ENCODE assay signal across 17 cellular contexts in the genomic region with DNA sequence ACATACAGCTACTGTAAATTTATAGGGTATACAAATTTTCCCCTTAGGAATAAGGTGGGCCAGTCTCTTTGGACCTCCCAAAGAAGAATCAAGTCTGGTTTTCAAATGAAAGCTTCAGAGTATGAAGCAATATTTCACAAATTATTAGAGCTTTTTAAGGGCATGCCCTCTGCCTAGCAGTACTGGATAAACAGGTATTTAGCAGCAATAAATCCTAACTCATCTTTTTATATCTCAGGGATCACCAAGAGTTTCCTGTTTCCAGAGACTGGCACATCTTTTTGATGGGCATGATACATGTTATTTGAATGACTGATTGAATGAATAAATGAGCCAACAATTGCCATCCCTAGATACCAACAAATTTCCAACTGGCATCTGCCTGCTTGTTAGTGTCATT.
DNase-seq lines count a peak whose midpoint lies in the region; ATAC-seq and TF ChIP-seq lines count a peak whose summit lies in the region.
"Had no signal": no experiment of that assay in that cellular context is flagged by ENCODE, and none has a peak within 500 bp of the region (broad histone marks: within the 10 kb centered on the region; RNA-seq: fewer than 3 reads in every experiment).

No MANE protein-coding gene starts in this region.

- H3K79me2 ChIP-seq in PC-9 (ENCODE audit: low read depth) = no peaks in the 10 kb centered on the region

- no peaks in the 10 kb centered on the region for H3K9me2 ChIP-seq in PC-9 (ENCODE audit: insufficient read depth)

- CTCF ChIA-PET in Calu3 (lab: Charles Lee) = no interaction called here
- CTCF ChIA-PET in PC-9 (lab: Charles Lee) = no interaction called here

- H3K4me3 Mint-ChIP-seq in Calu3 (ENCODE audit: low read depth, unreplicated experiment) = no peak overlapping the region
- H3K4me3 Mint-ChIP-seq: B cell; CD8-positive, alpha-beta T cell; H9 had no signal

- no peaks in the 10 kb centered on the region for H3K36me3 Mint-ChIP-seq in Calu3 (ENCODE audit: insufficient read depth, unreplicated experiment)
- H3K36me3 Mint-ChIP-seq in activated naive CD4-positive, alpha-beta T cell treated with anti-CD3 and anti-CD28 coated beads, Interleukin-2, amount 50 U/mL, for 72 hours = no peaks in the 10 kb centered on the region
- H3K36me3 Mint-ChIP-seq: CD8-positive, alpha-beta T cell had no signal

- no peak for ATAC-seq in HG03457 (IDR thresholded peaks at IDR 0.05; ENCODE audit: unreplicated experiment)
- ATAC-seq in activated naive CD4-positive, alpha-beta T cell treated with anti-CD3 and anti-CD28 coated beads, Interleukin-2, amount 50 U/mL, for 72 hours = no peak
- ATAC-seq: CD8-positive, alpha-beta T cell; GM12878 had no signal

- peak overlapping the region; percentile 14; the same call in 1 of the 2 replicates for H3K4me2 ChIP-seq in PC-9
- H3K4me2 ChIP-seq: BLaER1 treated with 17β-estradiol and CSF1 and Interleukin-3, amounts not matched to agents 10 nM and 100 nM had no signal

- H3K4me1 ChIP-seq in PC-9 (replicated peaks; ENCODE audit: insufficient read depth) = peaks cover 75% of the 10 kb centered on the region

- H3K27ac Mint-ChIP-seq in Calu3 (ENCODE audit: unreplicated experiment) = peak overlapping the region; percentile 31
- H3K27ac Mint-ChIP-seq in activated naive CD4-positive, alpha-beta T cell treated with anti-CD3 and anti-CD28 coated beads, Interleukin-2, amount 50 U/mL, for 72 hours = no peak overlapping the region
- H3K27ac Mint-ChIP-seq: B cell; CD8-positive, alpha-beta T cell; H9 had no signal

- intact Hi-C loops in Calu3 (cut with micrococcal nuclease; ENCODE audit: unreplicated experiment) = no loop called here
- intact Hi-C loops in PC-9 (cut with micrococcal nuclease; ENCODE audit: unreplicated experiment) = no loop called here

- no peaks in the 10 kb centered on the region for H3K36me3 ChIP-seq in PC-9 (ENCODE audit: low read depth)
- H3K36me3 ChIP-seq: BLaER1 treated with 17β-estradiol and CSF1 and Interleukin-3, amounts not matched to agents 10 nM and 100 nM had no signal

- H3K27ac ChIP-seq in PC-9 = peak overlapping the region; percentile 35; the same call in 1 of the 2 replicates
- H3K27ac ChIP-seq: BLaER1 treated with 17β-estradiol and CSF1 and Interleukin-3, amounts not matched to agents 10 nM and 100 nM had no signal

- no peaks in the 10 kb centered on the region for H4K20me1 ChIP-seq in PC-9 (ENCODE audit: insufficient read depth)
- H4K20me1 ChIP-seq: BLaER1 treated with 17β-estradiol and CSF1 and Interleukin-3, amounts not matched to agents 10 nM and 100 nM had no signal

- H3K4me3 ChIP-seq in PC-9 (no peak overlapping the region), epithelial cell of esophagus (ENCODE audit: low read length) (no peak overlapping the region)
- H3K4me3 ChIP-seq: BLaER1 treated with 17β-estradiol and CSF1 and Interleukin-3, amounts not matched to agents 10 nM and 100 nM; GM12878 had no signal

- peaks cover 24% of the 10 kb centered on the region for H3F3A ChIP-seq in PC-9 (ENCODE audit: insufficient read depth, low read depth)

- H3K9me3 Mint-ChIP-seq in Calu3 (ENCODE audit: low read depth, unreplicated experiment) = no peaks in the 10 kb centered on the region
- H3K9me3 Mint-ChIP-seq in activated naive CD4-positive, alpha-beta T cell treated with anti-CD3 and anti-CD28 coated beads, Interleukin-2, amount 50 U/mL, for 72 hours = peaks cover 0 to 5% of the 10 kb centered on the region in 2 donors
- H3K9me3 Mint-ChIP-seq: CD8-positive, alpha-beta T cell; H9 had no signal

- peaks cover 77% of the 10 kb centered on the region for H3K4me1 Mint-ChIP-seq in Calu3 (ENCODE audit: low read depth, unreplicated experiment)

- TF ChIP-seq CTCF in Calu3 (IDR thresholded peaks at IDR 0.05; ENCODE audit: unreplicated experiment) (no peak), PC-9 (conservative IDR thresholded peaks at IDR 0.05) (no peak), epithelial cell of esophagus (IDR thresholded peaks at IDR 0.05; ENCODE audit: insufficient read depth, low read depth, low read length, missing control alignments) (no peak)

- no peaks in the 10 kb centered on the region for H3K27me3 Mint-ChIP-seq in Calu3 (ENCODE audit: unreplicated experiment)
- H3K27me3 Mint-ChIP-seq: B cell had no signal

- no peaks in the 10 kb centered on the region for H3K27me3 ChIP-seq in PC-9 (ENCODE audit: insufficient read depth, low read depth)
- H3K27me3 ChIP-seq: BLaER1 treated with 17β-estradiol and CSF1 and Interleukin-3, amounts not matched to agents 10 nM and 100 nM had no signal

- no TSS peak for BruUV-seq in Calu3 (replicated peaks; lab: Mats Ljungman, UMichigan)
- BruUV-seq in PC-9 (replicated peaks; lab: Mats Ljungman, UMichigan) = no TSS peak

- no peak for DNase-seq in Calu3
- no peak for DNase-seq in PC-9
- peak; percentile 17 for DNase-seq in epithelial cell of esophagus (ENCODE audit: low read depth)
- DNase-seq in NCI-H2196 (lab: John Stamatoyannopoulos, UW; ENCODE audit: unreplicated experiment) = no peak
- DNase-seq in anterior cingulate cortex (lab: John Stamatoyannopoulos, UW) = no peak
- no peak for DNase-seq in activated naive CD4-positive, alpha-beta T cell treated with anti-CD3 and anti-CD28 coated beads, Interleukin-2, amount 50 U/mL, for 72 hours (ENCODE audit: low spot score in 2 of 2)
- DNase-seq: 8988T; CD8-positive, alpha-beta T cell; DMS 273 treated with DMSO at 0.1 percent for 48 hours; DMS53; DND-41; EL; H9 had no signal

- POLR2A ChIA-PET in PC-9 (lab: Charles Lee; ENCODE audit: unreplicated experiment) = no interaction called here

- H3K9me3 ChIP-seq in PC-9 (ENCODE audit: insufficient read depth, low read depth) = 0 out of 2 replicates have a peak, but pooled peaks cover 9% of the 10 kb centered on the region

- H2AFZ ChIP-seq in PC-9 = no peak overlapping the region
